ENCODE assay signal across 9 cellular contexts in genomic region chr19:40284251-40284500, GRCh38. TPM values are rescaled to one million over a fixed set of nuclear protein-coding genes. Genes with fewer than 3 reads are reported as not detected.
DNase-seq lines count a peak whose midpoint lies in the region; ATAC-seq and TF ChIP-seq lines count a peak whose summit lies in the region.
"Had no signal": no experiment of that assay in that cellular context is flagged by ENCODE, and none has a peak within 500 bp of the region (broad histone marks: within the 10 kb centered on the region; RNA-seq: fewer than 3 reads in every experiment).

No MANE protein-coding gene starts in this region.

- H3K4me1 ChIP-seq in left ventricle myocardium inferior, result peaks cover 65% of the 10 kb centered on the region
- peaks cover 14 to 28% of the 10 kb centered on the region in 2 donors for H3K4me1 ChIP-seq in breast epithelium
- no peaks in the 10 kb centered on the region for H3K4me1 ChIP-seq in aorta (ENCODE audit: control insufficient read depth in 1 of 2, insufficient read depth in 2 of 2, low read length in 2 of 2)

- no peaks in the 10 kb centered on the region for H3K9me3 ChIP-seq in left ventricle myocardium inferior (replicated peaks)
- no peaks in the 10 kb centered on the region for H3K9me3 ChIP-seq in breast epithelium
- H3K9me3 ChIP-seq in aorta (ENCODE audit: control insufficient read depth, low read length), result no peaks in the 10 kb centered on the region

- TF ChIP-seq CTCF in left ventricle myocardium inferior (IDR thresholded peaks at IDR 0.05; ENCODE audit: borderline replicate concordance) (no peak), breast epithelium (IDR thresholded peaks at IDR 0.05) (no peak), mesothelial cell of epicardium (IDR thresholded peaks at IDR 0.05; ENCODE audit: unreplicated experiment) (no peak)

- H3K4me3 ChIP-seq in left ventricle myocardium inferior (peak overlapping the region; percentile 83), breast epithelium (peak overlapping the region; percentile 87 to 97 (median 96)), aorta (ENCODE audit: low read length in 2 of 2) (peak overlapping the region; percentile 64 to 97)

- H3K4me1 Mint-ChIP-seq in mesothelial cell of epicardium, result peaks cover 46% of the 10 kb centered on the region

- H3K27me3 ChIP-seq in left ventricle myocardium inferior (ENCODE audit: low read depth), result no peaks in the 10 kb centered on the region
- H3K27me3 ChIP-seq in breast epithelium, result no peaks in the 10 kb centered on the region
- H3K27me3 ChIP-seq in aorta (ENCODE audit: control insufficient read depth in 1 of 2, insufficient read depth in 2 of 2, low read length in 1 of 2), result no peaks in the 10 kb centered on the region

- intact Hi-C loops in left ventricle myocardium inferior (cut with micrococcal nuclease) (no loop called here), left cardiac atrium (cut with DNase I) (loop anchor here in 1 of 2 donors (10.0 kb wide), 1 partner anchor 161 kb away; the partner anchor contains the start of gene SERTAD3), breast epithelium (cut with DNase I; ENCODE audit: low total_unique reads) (no loop called here), aorta (cut with DNase I) (no loop called here)

- ATAC-seq in left cardiac atrium (no peak), aorta (ENCODE audit: low FRiP score) (no peak)

- H3K9me3 Mint-ChIP-seq in mesothelial cell of epicardium, result no peaks in the 10 kb centered on the region

- peak overlapping the region; percentile 95 for H3K27ac ChIP-seq in left ventricle myocardium inferior (replicated peaks)
- H3K27ac ChIP-seq in breast epithelium, result peak overlapping the region; percentile 97 to 99
- no peak overlapping the region for H3K27ac ChIP-seq in aorta (ENCODE audit: low read depth in 1 of 2, low read length in 2 of 2)

- no peak for TF ChIP-seq POLR2A in breast epithelium (IDR thresholded peaks at IDR 0.05)

- WGBS in aorta, 2 donors, result 5 to 7% methylated on average over 4 of the region's 4 CpGs

- H3K36me3 ChIP-seq in left ventricle myocardium inferior (no peaks in the 10 kb centered on the region), breast epithelium (no peaks in the 10 kb centered on the region), aorta (ENCODE audit: control insufficient read depth in 1 of 2, insufficient read depth in 2 of 2, low read length in 1 of 2) (no peaks in the 10 kb centered on the region)

- DNase-seq in left ventricle myocardium inferior, result no peak
- no peak for DNase-seq in left cardiac atrium
- no peak for DNase-seq in breast epithelium (ENCODE audit: low spot score in 2 of 2)
- DNase-seq in mesothelial cell of epicardium (ENCODE audit: low spot score in 2 of 2, unreplicated experiment in 2 of 2), result no peak
- no peak for DNase-seq in aorta
- no peak for DNase-seq in Kasumi-1 (lab: John Stamatoyannopoulos, UW)
- DNase-seq in EL, result no peak
- DNase-seq in NOMO-1 (lab: John Stamatoyannopoulos, UW; ENCODE audit: unreplicated experiment in 2 of 2), result no peak
- DNase-seq: GDM1 had no signal

- H3K27me3 Mint-ChIP-seq in mesothelial cell of epicardium (ENCODE audit: low read depth), result no peaks in the 10 kb centered on the region

- peak overlapping the region; percentile 95 for H3K27ac Mint-ChIP-seq in mesothelial cell of epicardium

- no peaks in the 10 kb centered on the region for H3K36me3 Mint-ChIP-seq in mesothelial cell of epicardium

- H3K4me3 Mint-ChIP-seq in mesothelial cell of epicardium, result peak overlapping the region; percentile 86

RNA-seq across cellular contexts. Expression of gene AKT2, which starts 1.0 kb away (rescaled TPM):
- total RNA-seq in left ventricle myocardium inferior (107 TPM), left cardiac atrium (100 to 1,000 TPM; 110 to 119 TPM), breast epithelium (10 to 100 TPM; 83.4 to 88.3 (median 84.9) TPM), mesothelial cell of epicardium (192 to 200 TPM (median 194 TPM) in 3 replicates), aorta (100 to 1,000 TPM; 104 to 131 TPM)
- 10 to 100 TPM; 24.8 to 74.3 TPM for polyA plus RNA-seq in aorta

RNA-seq across cellular contexts. Expression of gene CCNP, which starts 57.7 kb away (rescaled TPM):
- total RNA-seq in left ventricle myocardium inferior (0.30 TPM), left cardiac atrium (under 1 TPM; 0.15 to 0.31 TPM), breast epithelium (1 to 10 TPM in 1 of 3 donors, under 1 TPM in 1, not detected in 1; 0.29 to 2.3 TPM), mesothelial cell of epicardium (0.98 to 1.8 TPM (median 1.0 TPM) in 3 replicates), aorta (under 1 TPM; 0.42 to 0.81 TPM)
- polyA plus RNA-seq in aorta, result under 1 TPM; 0.31 to 0.50 TPM

Comparison
In these comparisons a context has a peak if more than half of its experiments do, and no peak if none do; other contexts are left out.
1. H3K27ac ChIP-seq: peak in left ventricle myocardium inferior (single experiment) and breast epithelium (2 of 2); none in aorta (0 of 2).
2. Peak in every context shown above with its lines, with median percentiles within 50 percentile points of each other: H3K4me3 ChIP-seq.